Comparison of ENCODE assay signal across 23 cellular contexts in the genomic region with DNA sequence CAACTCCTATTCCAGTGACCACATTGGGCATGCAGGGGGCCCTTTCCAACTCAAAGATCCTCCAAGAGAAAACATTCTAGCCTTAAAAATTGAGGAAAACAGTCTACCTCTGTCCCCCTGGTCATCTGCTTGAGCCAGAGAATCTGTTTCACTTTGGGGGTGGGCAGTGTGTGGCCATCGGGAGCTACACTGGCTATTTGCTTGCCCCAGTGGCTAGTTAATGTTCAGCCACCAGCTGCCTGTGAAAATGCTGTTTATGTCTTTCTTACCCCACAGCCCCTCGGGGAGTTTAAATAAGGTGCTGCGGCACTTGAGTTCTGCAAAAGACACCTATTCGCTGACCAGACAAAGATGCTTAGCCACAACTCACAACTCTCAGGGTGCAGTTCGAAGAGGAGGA.
"Had no signal": no experiment of that assay in that cellular context is flagged by ENCODE, and none has a peak within 500 bp of the region (broad histone marks: within the 10 kb centered on the region; RNA-seq: fewer than 3 reads in every experiment).

No MANE protein-coding gene starts in this region.

- DNase-seq: activated CD4-positive, alpha-beta T cell treated with anti-CD3 and anti-CD28 coated beads for 4 hours; activated CD4-positive, alpha-beta T cell treated with anti-CD3 and anti-CD28 coated beads, Interleukin-2, amount 50 U/mL, for 48 hours; activated CD4-positive, CD25-positive, alpha-beta regulatory T cell; activated CD8-positive, alpha-beta memory T cell treated with anti-CD3 and anti-CD28 coated beads, Interleukin-2, amount 50 U/mL, for 48 hours; activated naive CD4-positive, alpha-beta T cell treated with Interleukin-2 at 50 U/mL for 16 hours; activated naive CD8-positive, alpha-beta T cell treated with anti-CD3 and anti-CD28 coated beads for 36 hours; activated T-cell treated with anti-CD3 and anti-CD28 coated beads, Interleukin-2, amount 50 U/mL, for 48 hours; colonic mucosa; hippocampal formation; lower lobe of right lung; mesendoderm; mucosa of descending colon; nephron progenitor cell; pancreas; psoas muscle; small intestine; stimulated activated CD4-positive, alpha-beta T cell treated with anti-CD3 and anti-CD28 coated beads, Interleukin-2, amount 100 ng/mL, for 24 hours; stomach; T1000 had no signal

- H3K4me3 ChIP-seq: breast epithelium, colonic mucosa, esophagus muscularis mucosa, lower lobe of right lung, mucosa of descending colon, pancreas, psoas muscle, stomach, thoracic aorta had no signal

- H3K27ac ChIP-seq: breast epithelium, colonic mucosa, esophagus muscularis mucosa, lower lobe of right lung, pancreas, psoas muscle, stomach, thoracic aorta had no signal

- ATAC-seq: mucosa of descending colon, pancreas, sciatic nerve had no signal

- H3K27me3 ChIP-seq: breast epithelium, colonic mucosa, pancreas, stomach had no signal

- H3K4me1 ChIP-seq: breast epithelium, colonic mucosa, lower lobe of right lung, pancreas, psoas muscle had no signal

- H3K9me3 ChIP-seq: breast epithelium, colonic mucosa, esophagus muscularis mucosa, lower lobe of right lung, mucosa of descending colon, pancreas, psoas muscle, stomach, thoracic aorta had no signal

- H3K36me3 ChIP-seq: breast epithelium, colonic mucosa, esophagus muscularis mucosa, lower lobe of right lung, pancreas, stomach, thoracic aorta had no signal
